In genomic region chr18:68735498-68736343, GRCh38 we compare ENCODE assay signal across 8 cellular contexts. TPM values are rescaled to one million over a fixed set of nuclear protein-coding genes. Genes with fewer than 3 reads are reported as not detected.
DNase-seq lines count a peak whose midpoint lies in the region; ATAC-seq and TF ChIP-seq lines count a peak whose summit lies in the region.

No MANE protein-coding gene starts in this region.

- H3F3A ChIP-seq in neural cell (ENCODE audit: insufficient read depth, low read length, poor library complexity, severe bottlenecking), result no peaks in the 10 kb centered on the region

- CTCF ChIA-PET in Panc1 (lab: Charles Lee), result no interaction called here

- TF ChIP-seq EP300 in neural cell (conservative IDR thresholded peaks at IDR 0.05; ENCODE audit: poor library complexity, severe bottlenecking), result no peak

- no peak overlapping the region for H3K27ac ChIP-seq in Panc1 (ENCODE audit: low read length)
- H3K27ac ChIP-seq in neural cell (ENCODE audit: low read length), result no peak overlapping the region

- no peaks in the 10 kb centered on the region for H4K20me1 ChIP-seq in neural cell (ENCODE audit: insufficient read depth)

- no peaks in the 10 kb centered on the region for H3K79me2 ChIP-seq in neural cell (replicated peaks; ENCODE audit: insufficient read depth, low read length)

- no peak overlapping the region for H3K9ac ChIP-seq in neural cell (ENCODE audit: low read length)

- POLR2A ChIA-PET in Panc1 (lab: Charles Lee), result no interaction called here

- no peaks in the 10 kb centered on the region for H3K4me1 ChIP-seq in Panc1 (ENCODE audit: control insufficient read depth, insufficient read depth, low read length)

- intact Hi-C loops in Panc1 (cut with micrococcal nuclease; ENCODE audit: unreplicated experiment), result no loop called here

- peak; percentile 67 for DNase-seq in NCI-H510A treated with DMSO at 0.1 percent for 48 hours (lab: John Stamatoyannopoulos, UW)
- DNase-seq in NCI-H510A (lab: John Stamatoyannopoulos, UW), result no peak
- DNase-seq in HT1080 (ENCODE audit: low read depth), result peak; percentile 42
- peak; percentile 38 for DNase-seq in Panc1 (ENCODE audit: low read depth, low spot score)
- peak; percentile 46 for DNase-seq in epidermal melanocyte (ENCODE audit: insufficient read length, low spot score)
- DNase-seq in activated effector memory CD4-positive, alpha-beta T cell treated with Interleukin-2 at 50 U/mL for 16 hours, result no peak

- ATAC-seq in GM21717 (IDR thresholded peaks at IDR 0.05; ENCODE audit: unreplicated experiment), result peak; percentile 84
- no peak for ATAC-seq in Panc1

- in situ Hi-C loops in Panc1 (cut with HindIII; ENCODE audit: low pct_unique_long_range_greater_than_20kb, low sequenced_read_pairs), result no loop called here

- no TSS peak for BruUV-seq in Panc1 (replicated peaks; lab: Mats Ljungman, UMichigan)

- H3K4me2 ChIP-seq in neural cell (ENCODE audit: low read length), result no peak overlapping the region

- H3K9me3 ChIP-seq in Panc1 (ENCODE audit: control insufficient read depth, insufficient read depth, low read depth, low read length), result no peaks in the 10 kb centered on the region
- no peaks in the 10 kb centered on the region for H3K9me3 ChIP-seq in neural cell (ENCODE audit: low read length)

- TF ChIP-seq RAD21 in neural cell (conservative IDR thresholded peaks at IDR 0.05), result peak; percentile 96

- TF ChIP-seq CTCF in Panc1 (IDR thresholded peaks at IDR 0.05) (peak; percentile 60; the same call in 1 of the 2 replicates), neural cell (IDR thresholded peaks at IDR 0.05; ENCODE audit: poor library complexity, severe bottlenecking) (peak; percentile 92)

- no peak overlapping the region for H2AFZ ChIP-seq in neural cell (ENCODE audit: low read depth, low read length)

- no peaks in the 10 kb centered on the region for H3K9me2 ChIP-seq in neural cell (ENCODE audit: insufficient read depth, low read length)

- H3K4me3 ChIP-seq in Panc1 (ENCODE audit: low read depth in 2 of 2, low read length in 2 of 2) (no peak overlapping the region), neural cell (ENCODE audit: low read length) (no peak overlapping the region)

- H3K36me3 ChIP-seq in Panc1 (ENCODE audit: control insufficient read depth, insufficient read depth, low read length) (no peaks in the 10 kb centered on the region), neural cell (ENCODE audit: insufficient read depth, low read length) (no peaks in the 10 kb centered on the region)

- H3K27me3 ChIP-seq in Panc1 (ENCODE audit: control insufficient read depth, insufficient read depth, low read length) (no peaks in the 10 kb centered on the region), neural cell (ENCODE audit: insufficient read depth, low read depth, low read length) (no peaks in the 10 kb centered on the region)

TF ChIP-seq in neural cell, 6 proteins besides CTCF, POLR2A, EP300 and RAD21:
- TF ChIP-seq SMC3 (conservative IDR thresholded peaks at IDR 0.05; ENCODE audit: poor library complexity) (peak; percentile 95), POLR2AphosphoS5 (IDR thresholded peaks at IDR 0.05) (no peak)
TF ChIP-seq in neural cell: peak in this region for 1.

RNA-seq across cellular contexts. Expression of gene TMX3, which starts 20.8 kb away (rescaled TPM):
- total RNA-seq in HT1080 (2014; rRNA removed; shearing (Covaris generic)), result 62.2 and 73.6 TPM in 2 replicates
- polyA plus RNA-seq in HT1080 (2015; cell fraction: cytosol; rRNA removed), result 49.1 and 64.2 TPM in 2 replicates
- polyA plus RNA-seq in HT1080 (2015; cell fraction: nucleus; rRNA removed), result 190 and 209 TPM in 2 replicates
- 37.4 TPM for total RNA-seq in Panc1 (2021; ENCODE audit: unreplicated experiment)
- polyA plus RNA-seq in Panc1 (2012; ENCODE audit: insufficient read length), result 16.7 TPM
- polyA plus RNA-seq in neural cell, result 118 and 158 TPM in 2 replicates
- 129 and 134 TPM in 2 replicates for polyA minus RNA-seq in neural cell

Comparison
In these comparisons a context has a peak if more than half of its experiments do, and no peak if none do; other contexts are left out.
1. DNase-seq: peak in NCI-H510A treated with DMSO at 0.1 percent for 48 hours (single experiment), HT1080 (single experiment), Panc1 (single experiment) and epidermal melanocyte (single experiment); none in NCI-H510A (single experiment) and activated effector memory CD4-positive, alpha-beta T cell treated with Interleukin-2 at 50 U/mL for 16 hours (single experiment).